Comparison of ENCODE assay signal across 14 cellular contexts in the genomic region with DNA sequence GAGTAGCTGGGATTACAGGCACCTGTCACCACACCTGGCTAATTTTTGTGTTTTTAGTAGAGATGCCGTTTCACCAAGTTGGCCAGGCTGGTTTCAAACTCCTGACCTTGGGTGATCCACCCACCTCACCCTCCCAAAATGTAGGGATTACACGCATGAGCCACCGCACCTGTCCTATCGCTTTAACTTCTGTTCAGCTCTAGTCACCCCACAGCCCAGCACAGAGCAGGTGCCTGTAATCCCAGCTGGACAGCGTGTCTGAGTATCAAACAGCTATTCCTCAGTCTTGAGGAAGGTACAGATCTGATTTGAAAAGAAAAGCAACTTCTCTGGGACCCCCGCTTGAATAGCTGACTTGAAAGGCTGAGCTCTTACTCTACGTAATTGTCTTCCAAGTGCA.
"Had no signal": no experiment of that assay in that cellular context is flagged by ENCODE, and none has a peak within 500 bp of the region (broad histone marks: within the 10 kb centered on the region; RNA-seq: fewer than 3 reads in every experiment).

No MANE protein-coding gene starts in this region.

- H2AFZ ChIP-seq: parathyroid adenoma had no signal

- H3K4me1 Mint-ChIP-seq: activated naive CD4-positive, alpha-beta T cell treated with anti-CD3 and anti-CD28 coated beads, Interleukin-2, amount 10 ng/mL, durations not matched to agents 7 days and 5 days; immature natural killer cell; stimulated activated memory B cell treated with anti-CD40 and anti-IgM and Interleukin-4, amounts not matched to agents 10 μg/mL and 1 μg/mL and 100 μg/mL, for 72 hours had no signal

- H3K4me3 Mint-ChIP-seq: activated naive CD4-positive, alpha-beta T cell treated with anti-CD3 and anti-CD28 coated beads, Interleukin-2, amount 10 ng/mL, durations not matched to agents 7 days and 5 days; immature natural killer cell; mesothelial cell of epicardium; stimulated activated memory B cell treated with anti-CD40 and anti-IgM and Interleukin-4, amounts not matched to agents 10 μg/mL and 1 μg/mL and 100 μg/mL, for 72 hours had no signal

- H3K9me3 Mint-ChIP-seq: activated naive CD4-positive, alpha-beta T cell treated with anti-CD3 and anti-CD28 coated beads, Interleukin-2, amount 10 ng/mL, durations not matched to agents 7 days and 5 days; activated T-helper 2 cell treated with anti-CD3 and anti-CD28 coated beads, Interferon-gamma antibody, Interleukin-2, Interleukin-4, amounts not matched to agents 10 μg/mL and 5 μg/mL and 100 μg/mL, durations not matched to agents 14 hours and 24 hours and 36 hours; immature natural killer cell; mesothelial cell of epicardium; stimulated activated memory B cell treated with anti-CD40 and anti-IgM and Interleukin-4, amounts not matched to agents 10 μg/mL and 1 μg/mL and 100 μg/mL, for 72 hours had no signal

- H3K4me3 ChIP-seq: ascending aorta, heart left ventricle, lower lobe of right lung, thyroid gland had no signal

- H3K27me3 Mint-ChIP-seq: activated naive CD4-positive, alpha-beta T cell treated with anti-CD3 and anti-CD28 coated beads, Interleukin-2, amount 10 ng/mL, durations not matched to agents 7 days and 5 days had no signal

- H3K27ac Mint-ChIP-seq: activated naive CD4-positive, alpha-beta T cell treated with anti-CD3 and anti-CD28 coated beads, Interleukin-2, amount 10 ng/mL, durations not matched to agents 7 days and 5 days; activated T-helper 2 cell treated with anti-CD3 and anti-CD28 coated beads, Interferon-gamma antibody, Interleukin-2, Interleukin-4, amounts not matched to agents 10 μg/mL and 5 μg/mL and 100 μg/mL, durations not matched to agents 14 hours and 24 hours and 36 hours; immature natural killer cell; mesothelial cell of epicardium; stimulated activated memory B cell treated with anti-CD40 and anti-IgM and Interleukin-4, amounts not matched to agents 10 μg/mL and 1 μg/mL and 100 μg/mL, for 72 hours had no signal

- H3K9me3 ChIP-seq: ascending aorta, heart left ventricle, lower lobe of right lung, neutrophil, thyroid gland had no signal

- H3K27me3 ChIP-seq: ascending aorta, neutrophil, thyroid gland had no signal

- H3K4me1 ChIP-seq: ascending aorta, lower lobe of right lung, parathyroid adenoma, thyroid gland had no signal

- H3K36me3 ChIP-seq: ascending aorta, heart left ventricle, lower lobe of right lung, neutrophil, thyroid gland had no signal

- H3K9ac ChIP-seq: parathyroid adenoma had no signal

- DNase-seq: activated CD4-positive, alpha-beta T cell treated with anti-CD3 and anti-CD28 coated beads for 1 hour; activated CD4-positive, alpha-beta T cell treated with anti-CD3 and anti-CD28 coated beads, Interleukin-2, amount 50 U/mL, for 4 hours; activated naive CD4-positive, alpha-beta T cell treated with anti-CD3 and anti-CD28 coated beads, Interleukin-2, amount 10 ng/mL, durations not matched to agents 7 days and 5 days; immature natural killer cell; lower lobe of right lung; T-helper 9 cell had no signal

- H3K79me2 ChIP-seq: parathyroid adenoma had no signal

- H3K36me3 Mint-ChIP-seq: activated naive CD4-positive, alpha-beta T cell treated with anti-CD3 and anti-CD28 coated beads, Interleukin-2, amount 10 ng/mL, durations not matched to agents 7 days and 5 days; immature natural killer cell; mesothelial cell of epicardium; stimulated activated memory B cell treated with anti-CD40 and anti-IgM and Interleukin-4, amounts not matched to agents 10 μg/mL and 1 μg/mL and 100 μg/mL, for 72 hours had no signal

- ATAC-seq: lower lobe of right lung; stimulated activated memory B cell treated with anti-CD40 and anti-IgM and Interleukin-4, amounts not matched to agents 10 μg/mL and 1 μg/mL and 100 μg/mL, for 72 hours had no signal

- H3K27ac ChIP-seq: ascending aorta, heart left ventricle, lower lobe of right lung, neutrophil, parathyroid adenoma, thyroid gland had no signal
